ENCODE assay signal across 8 cellular contexts in genomic region chr11:20387262-20388095, GRCh38. TPM values are rescaled to one million over a fixed set of nuclear protein-coding genes. Genes with fewer than 3 reads are reported as not detected.
A peak's percentile ranks its signal among the peaks of the same experiment; 100 is the strongest.
DNase-seq lines count a peak whose midpoint lies in the region; ATAC-seq and TF ChIP-seq lines count a peak whose summit lies in the region.

PRMT3 (plus strand) TSS chr11:20387716; CDS start chr11:20387747, 31 bp downstream.

- POLR2A ChIA-PET in CD4-positive, alpha-beta memory T cell (lab: Charles Lee; ENCODE audit: partially characterized antibody): interaction anchor here (1.0 to 1.5 kb wide), 4 partner anchors 9 to 23 kb away, joined by 3 to 5 read pairs (median 4); no protein-coding TSS in a partner anchor

- CTCF ChIA-PET in CD4-positive, alpha-beta memory T cell (lab: Charles Lee; ENCODE audit: partially characterized antibody): interaction anchor here (1.5 kb wide), 1 partner anchor 24 kb away, joined by 4 read pairs; the partner anchor contains the start of gene HTATIP2

- peak; percentile 96 to 98 (median 98) for DNase-seq in CD4-positive, alpha-beta memory T cell
- peak; percentile 93 for DNase-seq in HK-2 (ENCODE audit: unreplicated experiment)
- DNase-seq in NCI-H82 (lab: John Stamatoyannopoulos, UW): peak; percentile 93
- peak; percentile 95 to 96 for DNase-seq in activated CD4-positive, alpha-beta T cell treated with anti-CD3 and anti-CD28 coated beads, Interleukin-2, amount 50 U/mL, for 48 hours
- peak; percentile 98 for DNase-seq in dermis blood vessel endothelial cell
- DNase-seq in stimulated activated CD4-positive, alpha-beta T cell treated with anti-CD3 and anti-CD28 coated beads, Interleukin-4, amount 100 ng/mL, for 1 hour: peak; percentile 98

- peak within 1 kb of the TSS; percentile 94 to 99 (median 98) for H3K4me3 Mint-ChIP-seq in CD4-positive, alpha-beta memory T cell

- peak within 1 kb of the TSS; percentile 80 to 93 for H3K9ac ChIP-seq in liver (ENCODE audit: low read depth in 1 of 2, low read length in 2 of 2)

- peaks cover 16 to 36% (median 25%) of the 10 kb centered on the region in 4 donors for H3K4me1 Mint-ChIP-seq in CD4-positive, alpha-beta memory T cell

- no peak for TF ChIP-seq CTCF in liver (IDR thresholded peaks at IDR 0.05; ENCODE audit: low read depth, low read length, missing input control)

- TF ChIP-seq RAD21 in liver (IDR thresholded peaks at IDR 0.05): peak; percentile 74 to 78

- H3K36me3 ChIP-seq in CD4-positive, alpha-beta memory T cell (ENCODE audit: insufficient read depth, low read length): no peaks in the 10 kb centered on the region
- H3K36me3 ChIP-seq in liver (ENCODE audit: control insufficient read depth in 4 of 4, insufficient read depth in 3 of 4, low read depth in 1 of 4, low read length in 3 of 4): peaks cover 0 to 11% (median 6%) of the 10 kb centered on the region in 4 donors

- peaks cover 24% of the 10 kb centered on the region for H3K4me1 ChIP-seq in CD4-positive, alpha-beta memory T cell (ENCODE audit: insufficient read depth, low read length)
- H3K4me1 ChIP-seq in liver (ENCODE audit: control insufficient read depth in 4 of 4, insufficient read depth in 4 of 4, low read length in 3 of 4): peaks cover 0 to 15% (median 3%) of the 10 kb centered on the region in 4 donors

- H3K27ac Mint-ChIP-seq in CD4-positive, alpha-beta memory T cell: peak within 1 kb of the TSS; percentile 98 to 100 (median 99)

- H3K27me3 Mint-ChIP-seq in CD4-positive, alpha-beta memory T cell: no peaks in the 10 kb centered on the region

- ATAC-seq in GM19455 (IDR thresholded peaks at IDR 0.05; ENCODE audit: unreplicated experiment): peak; percentile 77

- under 1% methylated on average over 96 of the region's 96 CpGs for WGBS in liver

- H3K4me3 ChIP-seq in CD4-positive, alpha-beta memory T cell (ENCODE audit: low read length in 2 of 2): peak within 1 kb of the TSS; percentile 83 to 88
- peak within 1 kb of the TSS; percentile 77 to 85 (median 82) for H3K4me3 ChIP-seq in liver (ENCODE audit: low read depth in 1 of 3, low read length in 3 of 3)

- peak within 1 kb of the TSS; percentile 73 for H3K27ac ChIP-seq in CD4-positive, alpha-beta memory T cell (ENCODE audit: low read depth, low read length)
- peak within 1 kb of the TSS; percentile 85 to 86 for H3K27ac ChIP-seq in liver (ENCODE audit: low read depth in 1 of 2, low read length in 2 of 2)

- H3K9me3 ChIP-seq in CD4-positive, alpha-beta memory T cell (ENCODE audit: control insufficient read depth in 1 of 2, low read length in 2 of 2): no peaks in the 10 kb centered on the region
- H3K9me3 ChIP-seq in liver (ENCODE audit: control insufficient read depth in 4 of 4, low read length in 3 of 4): no peaks in the 10 kb centered on the region

- no peaks in the 10 kb centered on the region for H3K9me3 Mint-ChIP-seq in CD4-positive, alpha-beta memory T cell

- intact Hi-C loops in CD4-positive, alpha-beta memory T cell (cut with micrococcal nuclease): loop anchor here (1.0 kb wide), 1 partner anchor 24 kb away; the partner anchor contains the start of gene HTATIP2

- H3K27me3 ChIP-seq in CD4-positive, alpha-beta memory T cell (ENCODE audit: insufficient read depth, low read length): no peaks in the 10 kb centered on the region
- no peaks in the 10 kb centered on the region for H3K27me3 ChIP-seq in liver (ENCODE audit: control insufficient read depth in 4 of 4, insufficient read depth in 4 of 4, low read length in 3 of 4)

- peaks cover 4 to 33% of the 10 kb centered on the region in 2 donors for H3K36me3 Mint-ChIP-seq in CD4-positive, alpha-beta memory T cell

TF ChIP-seq in liver, 16 proteins besides CTCF, POLR2A, EP300 and RAD21:
- peak; percentile 18 for TF ChIP-seq MAX (IDR thresholded peaks at IDR 0.05)
- peak in 1 of 2 donors; percentile 74 for TF ChIP-seq GABPA (IDR thresholded peaks at IDR 0.05 in 1 of 2, conservative IDR thresholded peaks at IDR 0.05 in 1 of 2)
- peak; percentile 18 for TF ChIP-seq YY1 (IDR thresholded peaks at IDR 0.05)
- TF ChIP-seq HNF4G (IDR thresholded peaks at IDR 0.05): no peak
- no peak for TF ChIP-seq ATF3 (IDR thresholded peaks at IDR 0.05)
- peak; percentile 31 to 43 for TF ChIP-seq EGR1 (IDR thresholded peaks at IDR 0.05; ENCODE audit: low read depth in 2 of 2)
- TF ChIP-seq FOXA1 (IDR thresholded peaks at IDR 0.05): no peak
- TF ChIP-seq ZBTB33 (IDR thresholded peaks at IDR 0.05): no peak
- TF ChIP-seq RXRA (IDR thresholded peaks at IDR 0.05): peak; percentile 25 to 59
- no peak for TF ChIP-seq FOXA2 (IDR thresholded peaks at IDR 0.05)
- TF ChIP-seq JUND (IDR thresholded peaks at IDR 0.05): no peak
- TF ChIP-seq REST (IDR thresholded peaks at IDR 0.05): peak; percentile 66
- TF ChIP-seq TAF1 (conservative IDR thresholded peaks at IDR 0.05): peak; percentile 18
- TF ChIP-seq SP1 (IDR thresholded peaks at IDR 0.05): peak; percentile 55
- TF ChIP-seq NR2F2 (IDR thresholded peaks at IDR 0.05): no peak
- no peak for TF ChIP-seq HNF4A (conservative IDR thresholded peaks at IDR 0.05)
TF ChIP-seq in liver: peak in this region for 8.

RNA-seq across cellular contexts. Expression of gene PRMT3, which starts in this region (rescaled TPM):
- 10 to 100 TPM; 17.5 to 19.7 TPM for total RNA-seq in CD4-positive, alpha-beta memory T cell
- 1 to 10 TPM; 6.7 to 8.6 TPM for polyA plus RNA-seq in CD4-positive, alpha-beta memory T cell
- total RNA-seq in dermis blood vessel endothelial cell: 11.7 and 16.2 TPM in 2 replicates
- 10 to 100 TPM in 1 of 2 donors, 1 to 10 TPM in 1; 9.7 to 15.8 TPM for total RNA-seq in liver
- polyA plus RNA-seq in liver: 1 to 10 TPM; 3.5 to 5.8 TPM

Comparison
In these comparisons a context has a peak if more than half of its experiments do, and no peak if none do; other contexts are left out.
1. Peak in every context shown above with its lines: DNase-seq, ATAC-seq, H3K4me3 ChIP-seq and H3K27ac ChIP-seq.